21 cellular contexts compared by ENCODE assay signal in the genomic region with DNA sequence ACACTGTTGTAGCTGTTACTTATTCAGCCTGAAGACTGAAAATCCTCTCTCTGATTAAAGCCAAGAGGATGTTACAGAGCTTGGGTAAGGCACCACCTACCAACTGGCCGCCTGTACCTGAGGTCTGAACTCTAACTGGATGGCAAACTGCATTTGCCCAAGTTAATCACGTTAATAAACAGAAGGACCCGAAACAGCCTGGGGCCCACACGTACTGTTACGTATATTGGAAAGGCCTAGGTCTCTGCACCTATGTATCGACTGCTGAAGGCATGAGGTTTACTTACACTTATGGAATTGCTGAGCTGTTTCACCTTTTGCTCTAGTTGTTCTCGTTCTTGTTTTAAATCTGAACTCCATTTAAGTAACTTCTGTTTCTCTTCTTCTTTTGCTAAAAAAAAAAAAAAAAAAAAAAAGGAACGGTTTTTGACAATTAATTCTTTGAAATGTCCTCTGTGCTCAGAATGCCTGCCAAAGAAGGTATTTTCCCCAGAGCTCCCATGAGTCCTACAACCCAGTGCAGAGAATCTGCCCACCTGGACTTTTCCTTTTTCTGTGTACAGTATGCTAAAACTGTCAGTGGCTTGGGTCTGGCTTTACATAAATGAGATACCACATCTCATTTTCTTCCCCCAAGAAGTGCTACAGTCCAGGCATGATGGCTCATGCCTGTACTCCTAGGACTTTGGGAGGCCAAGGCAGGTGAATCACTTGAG. TPM values are rescaled to one million over a fixed set of nuclear protein-coding genes. Genes with fewer than 3 reads are reported as not detected.
A peak's percentile ranks its signal among the peaks of the same experiment; 100 is the strongest.
DNase-seq lines count a peak whose midpoint lies in the region; ATAC-seq, FAIRE-seq and TF ChIP-seq lines count a peak whose summit lies in the region.
"Had no signal": no experiment of that assay in that cellular context is flagged by ENCODE, and none has a peak within 500 bp of the region (broad histone marks: within the 10 kb centered on the region; RNA-seq: fewer than 3 reads in every experiment).

No MANE protein-coding gene starts in this region.

- no peak for TF ChIP-seq POLR2A in GM12878 (IDR thresholded peaks at IDR 0.05; ENCODE audit: low read depth, low read length)

- peak overlapping the region; percentile 36 for H3K27ac ChIP-seq in DOHH2 (ENCODE audit: low read depth, low read length)
- no peak overlapping the region for H3K27ac ChIP-seq in GM12878 (ENCODE audit: control insufficient read depth, insufficient read depth)
- H3K27ac ChIP-seq: BLaER1, HL-60, SJSA1 had no signal

- H3K36me3 Mint-ChIP-seq in stimulated activated memory B cell treated with anti-CD40 and anti-IgM and Interleukin-4, amounts not matched to agents 10 μg/mL and 1 μg/mL and 100 μg/mL, for 72 hours = peaks cover 25% of the 10 kb centered on the region

- CTCF ChIA-PET in GM12878 (lab: Yijun Ruan, JAX) = interaction anchor here (0.6 to 3.3 kb wide), 8 partner anchors 9 to 304 kb away, joined by 3 to 21 read pairs (median 4); no protein-coding TSS in a partner anchor

- peak overlapping the region; percentile 94 for H3K27ac Mint-ChIP-seq in stimulated activated memory B cell treated with anti-CD40 and anti-IgM and Interleukin-4, amounts not matched to agents 10 μg/mL and 1 μg/mL and 100 μg/mL, for 72 hours
- H3K27ac Mint-ChIP-seq: HFFc6 had no signal

- H3K36me3 ChIP-seq in DOHH2 (ENCODE audit: control insufficient read depth, low read length) (peaks cover 48% of the 10 kb centered on the region), GM12878 (ENCODE audit: control insufficient read depth in 2 of 2, insufficient read depth in 2 of 2, low read length in 1 of 2) (peaks cover 3 to 12% of the 10 kb centered on the region in 2 experiments; a peak in 3 of 4 replicates)

- H3K4me1 ChIP-seq in DOHH2 (ENCODE audit: control insufficient read depth, low read length) (peaks cover 92% of the 10 kb centered on the region), GM12878 (ENCODE audit: control insufficient read depth, insufficient read depth, low read length) (peaks cover 42% of the 10 kb centered on the region)
- H3K4me1 ChIP-seq: SJSA1 had no signal

- in situ Hi-C loops in GM12878 (cut with MboI) (no loop called here), GM13976 (cut with MboI; ENCODE audit: low sequenced_read_pairs, unreplicated experiment) (no loop called here)

- WGBS in GM12878 (ENCODE audit: insufficient coverage, insufficient replicate concordance, low lambda C conversion rate, missing lambda C conversion rate) = 44% methylated on average over 8 of the region's 8 CpGs

- POLR2A ChIA-PET in GM12878 (lab: Charles Lee) = interaction anchor here (0.6 to 1.3 kb wide), 11 partner anchors 10 to 878 kb away, joined by 3 to 8 read pairs (median 5); partner anchors contain the start of gene PEX16

- peaks cover 87% of the 10 kb centered on the region for H3K4me1 Mint-ChIP-seq in stimulated activated memory B cell treated with anti-CD40 and anti-IgM and Interleukin-4, amounts not matched to agents 10 μg/mL and 1 μg/mL and 100 μg/mL, for 72 hours

- TF ChIP-seq CTCF in DOHH2 (IDR thresholded peaks at IDR 0.05; ENCODE audit: low read depth, low read length, poor library complexity, severe bottlenecking) (no peak), GM12878 (IDR thresholded peaks at IDR 0.05 in 2 of 3, conservative IDR thresholded peaks at IDR 0.05 in 1 of 3; ENCODE audit: control insufficient read depth in 2 of 3, extremely low read depth in 1 of 3, insufficient read depth in 1 of 3, low read depth in 3 of 3, low read length in 3 of 3) (no peak), GM13976 (IDR thresholded peaks at IDR 0.05; ENCODE audit: borderline replicate concordance, control extremely low read depth, extremely low read depth, insufficient read depth, missing control alignments) (no peak)

- H3K9ac ChIP-seq in GM12878 (ENCODE audit: control insufficient read depth, insufficient read depth, low read length) = no peak overlapping the region
- H3K9ac ChIP-seq: BLaER1 had no signal

- ATAC-seq in GM12878 = no peak
- ATAC-seq in stimulated activated memory B cell treated with anti-CD40 and anti-IgM and Interleukin-4, amounts not matched to agents 10 μg/mL and 1 μg/mL and 100 μg/mL, for 72 hours = peak; percentile 73

- RAD21 ChIA-PET in GM12878 (lab: Charles Lee; ENCODE audit: unreplicated experiment) = interaction anchor here (0.6 to 0.9 kb wide), 2 partner anchors 14 to 71 kb away, joined by 3 to 4 read pairs; no protein-coding TSS in a partner anchor

- intact Hi-C loops in GM12878 (cut with micrococcal nuclease; ENCODE audit: unreplicated experiment) = no loop called here

- H3K27me3 Mint-ChIP-seq in stimulated activated memory B cell treated with anti-CD40 and anti-IgM and Interleukin-4, amounts not matched to agents 10 μg/mL and 1 μg/mL and 100 μg/mL, for 72 hours = no peaks in the 10 kb centered on the region

- H3K9me3 ChIP-seq in DOHH2 (ENCODE audit: control insufficient read depth, insufficient read depth, low read length) = no peaks in the 10 kb centered on the region
- no peaks in the 10 kb centered on the region for H3K9me3 ChIP-seq in GM12878 (replicated peaks; ENCODE audit: control insufficient read depth, insufficient read depth, low read length)
- H3K9me3 ChIP-seq: BLaER1, SJSA1 had no signal

- H3K79me2 ChIP-seq in DOHH2 (ENCODE audit: control insufficient read depth, low read length) (peaks cover 31% of the 10 kb centered on the region), GM12878 (ENCODE audit: control insufficient read depth, insufficient read depth, low read length) (no peaks in the 10 kb centered on the region)

- TF ChIP-seq EP300 in GM12878 (IDR thresholded peaks at IDR 0.05; ENCODE audit: borderline replicate concordance in 1 of 2, control insufficient read depth in 1 of 2, low read depth in 2 of 2, low read length in 2 of 2) = no peak

- peak overlapping the region; percentile 75 for H3K4me2 ChIP-seq in DOHH2 (ENCODE audit: low read length)
- H3K4me2 ChIP-seq in GM12878 (ENCODE audit: control insufficient read depth, insufficient read depth) = no peak overlapping the region

- no peak for FAIRE-seq in GM12878 (lab: Jason Lieb, UNC)
- FAIRE-seq: GM19239 had no signal

- H4K20me1 ChIP-seq in DOHH2 (ENCODE audit: control insufficient read depth, insufficient read depth, low read depth, low read length) (no peaks in the 10 kb centered on the region), GM12878 (ENCODE audit: control insufficient read depth, insufficient read depth) (peaks cover 6% of the 10 kb centered on the region)

- H3K27me3 ChIP-seq in DOHH2 (ENCODE audit: control insufficient read depth, low read length) (no peaks in the 10 kb centered on the region), GM12878 (replicated peaks in 1 of 2; ENCODE audit: control insufficient read depth in 2 of 2, insufficient read depth in 2 of 2, low read length in 1 of 2) (no peaks in the 10 kb centered on the region)
- H3K27me3 ChIP-seq: SJSA1 had no signal

- H3K9me3 Mint-ChIP-seq in stimulated activated memory B cell treated with anti-CD40 and anti-IgM and Interleukin-4, amounts not matched to agents 10 μg/mL and 1 μg/mL and 100 μg/mL, for 72 hours = no peaks in the 10 kb centered on the region
- H3K9me3 Mint-ChIP-seq: HFFc6 had no signal

- peak overlapping the region; percentile 25 for H3K4me3 ChIP-seq in DOHH2 (ENCODE audit: low read length)
- H3K4me3 ChIP-seq in GM12878 = no peak overlapping the region
- H3K4me3 ChIP-seq: BLaER1, SJSA1 had no signal

- H3F3A ChIP-seq in DOHH2 (ENCODE audit: control insufficient read depth, insufficient read depth) = peaks cover 38% of the 10 kb centered on the region

- no TSS peak for BruUV-seq in GM12878 (replicated peaks; lab: Mats Ljungman, UMichigan)

- H2AFZ ChIP-seq in GM12878 (ENCODE audit: control insufficient read depth, low read depth, low read length) = no peak overlapping the region

- no peak overlapping the region for H3K4me3 Mint-ChIP-seq in stimulated activated memory B cell treated with anti-CD40 and anti-IgM and Interleukin-4, amounts not matched to agents 10 μg/mL and 1 μg/mL and 100 μg/mL, for 72 hours
- H3K4me3 Mint-ChIP-seq: HFFc6 had no signal

- SMC1A ChIA-PET in GM12878 (lab: Charles Lee; ENCODE audit: uncharacterized antibody, unreplicated experiment) = interaction anchor here (0.6 to 3.0 kb wide), 8 partner anchors 10 to 89 kb away, joined by 3 to 13 read pairs (median 3); partner anchors contain the start of gene PEX16

- peak; percentile 31 for DNase-seq in MV-4-11 (lab: John Stamatoyannopoulos, UW)
- DNase-seq in GM12878 (ENCODE audit: low read depth, low spot score) = no peak
- DNase-seq in GM13976 (ENCODE audit: low spot score) = no peak
- no peak for DNase-seq in EL
- no peak for DNase-seq in HCEC 1CT
- DNase-seq: COR-L47, DMS153, GOT3, HFFc6, KBM-7, NCI-H1930, NCI-H2171, NCI-H510A, NCI-H82 had no signal

- TF ChIP-seq RAD21 in GM12878 (IDR thresholded peaks at IDR 0.05; ENCODE audit: insufficient read depth, low read depth, low read length) = no peak

- no peaks in the 10 kb centered on the region for H3K9me2 ChIP-seq in DOHH2 (replicated peaks; ENCODE audit: control insufficient read depth, low read length)

RNA-seq across cellular contexts. Expression of gene LARGE2, which starts 13.1 kb away (rescaled TPM):
- total RNA-seq in GM12878 (2013; cell fraction: nucleolus; rRNA removed) = 0.20 and 0.25 TPM in 2 replicates
- total RNA-seq in GM12878 (2014; rRNA removed) (not detected in 2 replicates), GM12878 (2014; rRNA removed; fragmentation: Illumina TruSeq; extraction: Trizol) (not detected in 2 replicates), GM12878 (2021) (0.32 and 0.41 TPM in 2 replicates)
- not detected for polyA plus RNA-seq in GM12878 (2011; ENCODE audit: low read depth)
- polyA plus RNA-seq in GM12878 (2011; rRNA removed) (0.03 TPM in 1 of 2 replicates, not detected in the other), GM12878 (2014; fragmentation: Illumina TruSeq; extraction: Trizol) (0.15 TPM in 1 of 2 replicates, not detected in the other), GM12878 (2014; fragmentation: Nextera tagmentation; extraction: Ambion mirVana) (not detected), GM12878 (2014; rRNA removed) (0.16 and 0.23 TPM in 2 replicates), GM12878 (2016; fragmentation: Nextera tagmentation; extraction: Ambion mirVana) (not detected)
- polyA plus RNA-seq in GM12878 (2011; cell fraction: cytosol; rRNA removed) = 0.03 and 0.04 TPM in 2 replicates
- 0.09 and 0.29 TPM in 2 replicates for polyA plus RNA-seq in GM12878 (2011; cell fraction: nucleus; rRNA removed)
- polyA plus RNA-seq in GM12878 (2012) = 0.15 and 0.37 TPM in 2 replicates
- 0.15 TPM in 1 of 2 replicates, not detected in the other for polyA minus RNA-seq in GM12878 (2011; rRNA and poly(A)+ RNA removed)
- not detected in 2 replicates for polyA minus RNA-seq in GM12878 (2011; cell fraction: cytosol; rRNA and poly(A)+ RNA removed)
- not detected in 2 replicates for polyA minus RNA-seq in GM12878 (2011; cell fraction: nucleus; rRNA and poly(A)+ RNA removed)
- total RNA-seq: HFFc6, SJSA1 had no signal
- polyA plus RNA-seq: AG04450 had no signal

RNA-seq across cellular contexts. Expression of gene PEX16, which starts 17.8 kb away (rescaled TPM):
- 25.7 and 30.4 TPM in 2 replicates for total RNA-seq in GM12878 (2013; cell fraction: nucleolus; rRNA removed)
- total RNA-seq in GM12878 (2014; rRNA removed) = 40.2 and 53.5 TPM in 2 replicates
- total RNA-seq in GM12878 (2014; rRNA removed; fragmentation: Illumina TruSeq; extraction: Trizol) = 17.1 and 18.5 TPM in 2 replicates
- 41.5 and 42.2 TPM in 2 replicates for total RNA-seq in GM12878 (2021)
- 5.9 TPM for polyA plus RNA-seq in GM12878 (2011; ENCODE audit: low read depth)
- polyA plus RNA-seq in GM12878 (2011; rRNA removed) = 12.4 and 19.6 TPM in 2 replicates
- 30.9 and 46.0 TPM in 2 replicates for polyA plus RNA-seq in GM12878 (2011; cell fraction: cytosol; rRNA removed)
- 67.9 and 73.5 TPM in 2 replicates for polyA plus RNA-seq in GM12878 (2011; cell fraction: nucleus; rRNA removed)
- 23.4 and 25.2 TPM in 2 replicates for polyA plus RNA-seq in GM12878 (2012)
- polyA plus RNA-seq in GM12878 (2014; fragmentation: Illumina TruSeq; extraction: Trizol) = 0.46 and 6.4 TPM in 2 replicates
- 1 to 10 TPM; 1.4 to 5.6 TPM for polyA plus RNA-seq in GM12878 (2014; fragmentation: Nextera tagmentation; extraction: Ambion mirVana)
- polyA plus RNA-seq in GM12878 (2014; rRNA removed) = 49.8 and 62.6 TPM in 2 replicates
- polyA plus RNA-seq in GM12878 (2016; fragmentation: Nextera tagmentation; extraction: Ambion mirVana) = 10 to 100 TPM; 35.5 to 39.2 TPM
- polyA minus RNA-seq in GM12878 (2011; rRNA and poly(A)+ RNA removed) = 14.2 and 30.8 TPM in 2 replicates
- 18.1 and 23.3 TPM in 2 replicates for polyA minus RNA-seq in GM12878 (2011; cell fraction: cytosol; rRNA and poly(A)+ RNA removed)
- polyA minus RNA-seq in GM12878 (2011; cell fraction: nucleus; rRNA and poly(A)+ RNA removed) = 30.0 and 40.0 TPM in 2 replicates

RNA-seq across cellular contexts. Expression of gene FREY1, which starts 28.4 kb away (rescaled TPM):
- total RNA-seq in GM12878 (2013; cell fraction: nucleolus; rRNA removed) = 6.7 and 6.9 TPM in 2 replicates
- 0.79 and 1.7 TPM in 2 replicates for total RNA-seq in GM12878 (2014; rRNA removed)
- 0.55 and 0.72 TPM in 2 replicates for total RNA-seq in GM12878 (2014; rRNA removed; fragmentation: Illumina TruSeq; extraction: Trizol)
- total RNA-seq in GM12878 (2021) = 0.82 and 1.7 TPM in 2 replicates
- not detected for polyA plus RNA-seq in GM12878 (2011; ENCODE audit: low read depth)
- polyA plus RNA-seq in GM12878 (2011; rRNA removed) = 0.16 and 0.19 TPM in 2 replicates
- 0.20 and 0.30 TPM in 2 replicates for polyA plus RNA-seq in GM12878 (2011; cell fraction: cytosol; rRNA removed)
- 3.6 and 6.1 TPM in 2 replicates for polyA plus RNA-seq in GM12878 (2011; cell fraction: nucleus; rRNA removed)
- polyA plus RNA-seq in GM12878 (2012) = 0.17 and 0.31 TPM in 2 replicates
- 0.13 TPM in 1 of 2 replicates, not detected in the other for polyA plus RNA-seq in GM12878 (2014; fragmentation: Illumina TruSeq; extraction: Trizol)
- not detected for polyA plus RNA-seq in GM12878 (2014; fragmentation: Nextera tagmentation; extraction: Ambion mirVana)
- 0.31 TPM in 1 of 2 replicates, not detected in the other for polyA plus RNA-seq in GM12878 (2014; rRNA removed)
- polyA plus RNA-seq in GM12878 (2016; fragmentation: Nextera tagmentation; extraction: Ambion mirVana) = under 1 TPM in 1 of 2 experiments, not detected in 1; 0.39 TPM
- polyA minus RNA-seq in GM12878 (2011; rRNA and poly(A)+ RNA removed) = 1.2 and 7.0 TPM in 2 replicates
- 3.2 TPM in 1 of 2 replicates, not detected in the other for polyA minus RNA-seq in GM12878 (2011; cell fraction: cytosol; rRNA and poly(A)+ RNA removed)
- 12.6 and 20.4 TPM in 2 replicates for polyA minus RNA-seq in GM12878 (2011; cell fraction: nucleus; rRNA and poly(A)+ RNA removed)
- polyA plus RNA-seq: AG04450 had no signal

RNA-seq across cellular contexts. Expression of gene MAPK8IP1, which starts 50.1 kb away (rescaled TPM):
- 0.90 and 1.7 TPM in 2 replicates for total RNA-seq in GM12878 (2013; cell fraction: nucleolus; rRNA removed)
- 0.16 and 0.17 TPM in 2 replicates for total RNA-seq in GM12878 (2014; rRNA removed)
- total RNA-seq in GM12878 (2014; rRNA removed; fragmentation: Illumina TruSeq; extraction: Trizol) = 0.09 TPM in 1 of 2 replicates, not detected in the other
- 0.44 and 0.48 TPM in 2 replicates for total RNA-seq in GM12878 (2021)
- polyA plus RNA-seq in GM12878 (2011; ENCODE audit: low read depth) = 0.14 TPM
- 0.06 and 0.14 TPM in 2 replicates for polyA plus RNA-seq in GM12878 (2011; rRNA removed)
- polyA plus RNA-seq in GM12878 (2011; cell fraction: cytosol; rRNA removed) = 0.18 and 0.40 TPM in 2 replicates
- 1.3 and 1.5 TPM in 2 replicates for polyA plus RNA-seq in GM12878 (2011; cell fraction: nucleus; rRNA removed)
- polyA plus RNA-seq in GM12878 (2012) = 0.21 and 0.39 TPM in 2 replicates
- 0.04 TPM in 1 of 2 replicates, not detected in the other for polyA plus RNA-seq in GM12878 (2014; fragmentation: Illumina TruSeq; extraction: Trizol)
- not detected for polyA plus RNA-seq in GM12878 (2014; fragmentation: Nextera tagmentation; extraction: Ambion mirVana)
- 0.27 and 0.31 TPM in 2 replicates for polyA plus RNA-seq in GM12878 (2014; rRNA removed)
- polyA plus RNA-seq in GM12878 (2016; fragmentation: Nextera tagmentation; extraction: Ambion mirVana) = under 1 TPM; 0.04 to 0.07 TPM
- 0.21 TPM in 1 of 2 replicates, not detected in the other for polyA minus RNA-seq in GM12878 (2011; rRNA and poly(A)+ RNA removed)
- polyA minus RNA-seq in GM12878 (2011; cell fraction: cytosol; rRNA and poly(A)+ RNA removed) = not detected in 2 replicates
- polyA minus RNA-seq in GM12878 (2011; cell fraction: nucleus; rRNA and poly(A)+ RNA removed) = 0.12 and 0.29 TPM in 2 replicates
